ENCODE assay signal across 8 cellular contexts in the genomic region with DNA sequence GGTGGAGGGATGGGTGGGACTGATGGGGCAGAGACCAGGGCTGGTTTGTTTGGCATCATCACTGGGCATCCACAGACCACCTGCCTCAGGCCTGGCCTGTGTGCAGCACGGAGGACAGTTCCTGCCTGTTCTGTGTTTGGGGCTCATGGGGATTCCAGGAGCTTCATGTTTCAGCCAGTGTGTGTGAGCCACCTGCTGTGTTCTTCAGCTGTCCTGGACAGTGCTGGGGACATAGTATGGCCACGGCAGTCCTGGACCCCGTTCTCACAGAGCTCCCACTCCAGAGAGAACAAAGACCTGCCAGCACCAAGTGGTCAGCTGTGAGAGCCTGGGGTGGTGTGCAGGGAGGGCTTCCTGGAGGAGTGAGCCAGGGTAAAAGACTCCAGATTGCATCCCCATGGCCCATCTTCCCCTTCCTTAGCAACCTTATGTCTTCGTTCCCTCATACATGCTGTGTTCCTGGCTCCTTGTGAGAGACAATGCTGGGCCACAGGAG. TPM values are rescaled to one million over a fixed set of nuclear protein-coding genes. Genes with fewer than 3 reads are reported as not detected.
DNase-seq lines count a peak whose midpoint lies in the region; ATAC-seq and TF ChIP-seq lines count a peak whose summit lies in the region.

No MANE protein-coding gene starts in this region.

- peaks cover 12% of the 10 kb centered on the region for H3K4me1 ChIP-seq in iPS-20b (ENCODE audit: insufficient read depth, low read length)

- ATAC-seq in HG03097 (IDR thresholded peaks at IDR 0.05; ENCODE audit: low FRiP score, unreplicated experiment) (peak; percentile 5), GM18873 (IDR thresholded peaks at IDR 0.05; ENCODE audit: low FRiP score, unreplicated experiment) (no peak)
- peak; percentile 1 for ATAC-seq in stimulated activated effector memory CD8-positive, alpha-beta T cell treated with anti-CD3 and anti-CD28 coated beads, Interleukin-12 subunit alpha, Interleukin-12 subunit beta, amount 100 ng/mL, for 72 hours

- H3K27ac Mint-ChIP-seq in activated CD4-positive, alpha-beta memory T cell treated with anti-CD3 and anti-CD28 coated beads for 36 hours, result peak overlapping the region; percentile 96
- H3K27ac Mint-ChIP-seq in stimulated activated effector memory CD8-positive, alpha-beta T cell treated with anti-CD3 and anti-CD28 coated beads, Interleukin-12 subunit alpha, Interleukin-12 subunit beta, amount 100 ng/mL, for 72 hours, result peak overlapping the region; percentile 99

- peaks cover 81% of the 10 kb centered on the region for H3K4me1 Mint-ChIP-seq in activated CD4-positive, alpha-beta memory T cell treated with anti-CD3 and anti-CD28 coated beads for 36 hours (ENCODE audit: low read depth)
- peaks cover 95% of the 10 kb centered on the region for H3K4me1 Mint-ChIP-seq in stimulated activated effector memory CD8-positive, alpha-beta T cell treated with anti-CD3 and anti-CD28 coated beads, Interleukin-12 subunit alpha, Interleukin-12 subunit beta, amount 100 ng/mL, for 72 hours

- no peaks in the 10 kb centered on the region for H3K9me3 ChIP-seq in iPS-20b (ENCODE audit: insufficient read depth, low read depth, low read length)

- DNase-seq in activated CD4-positive, alpha-beta memory T cell treated with anti-CD3 and anti-CD28 coated beads for 36 hours, result no peak
- DNase-seq in stimulated activated effector memory CD8-positive, alpha-beta T cell treated with anti-CD3 and anti-CD28 coated beads, Interleukin-12 subunit alpha, Interleukin-12 subunit beta, amount 100 ng/mL, for 72 hours (ENCODE audit: low spot score in 2 of 2), result no peak
- DNase-seq in NCI-H446 treated with DMSO at 0.1 percent for 48 hours (lab: John Stamatoyannopoulos, UW), result no peak
- no peak for DNase-seq in CD1c-positive myeloid dendritic cell (ENCODE audit: extremely low spot score)
- no peak for DNase-seq in GM10248 (ENCODE audit: extremely low spot score)

- peak overlapping the region; percentile 36; the same call in 1 of the 2 replicates for H3K9ac ChIP-seq in iPS-20b (ENCODE audit: low read depth, low read length)

- H3K36me3 Mint-ChIP-seq in activated CD4-positive, alpha-beta memory T cell treated with anti-CD3 and anti-CD28 coated beads for 36 hours, result peaks cover 42% of the 10 kb centered on the region
- peaks cover 97% of the 10 kb centered on the region for H3K36me3 Mint-ChIP-seq in stimulated activated effector memory CD8-positive, alpha-beta T cell treated with anti-CD3 and anti-CD28 coated beads, Interleukin-12 subunit alpha, Interleukin-12 subunit beta, amount 100 ng/mL, for 72 hours

- H3K27me3 ChIP-seq in iPS-20b (ENCODE audit: insufficient read depth, low read length), result no peaks in the 10 kb centered on the region

- intact Hi-C loops in activated CD4-positive, alpha-beta memory T cell treated with anti-CD3 and anti-CD28 coated beads for 36 hours (cut with micrococcal nuclease), result loop anchor here (1.0 to 5.0 kb wide), 6 partner anchors 44 to 336 kb away; no protein-coding TSS in a partner anchor

- TF ChIP-seq CTCF in GM10248 (IDR thresholded peaks at IDR 0.05; ENCODE audit: control extremely low read depth, extremely low read depth, low read depth, missing control alignments), result no peak

- H3K27me3 Mint-ChIP-seq in activated CD4-positive, alpha-beta memory T cell treated with anti-CD3 and anti-CD28 coated beads for 36 hours, result no peaks in the 10 kb centered on the region

- H3K4me3 ChIP-seq in iPS-20b (ENCODE audit: low read length), result no peak overlapping the region

- peaks cover 61% of the 10 kb centered on the region for H3K36me3 ChIP-seq in iPS-20b (ENCODE audit: insufficient read depth, low read depth, low read length)

- H3K27ac ChIP-seq in iPS-20b (ENCODE audit: low read length), result peak overlapping the region; percentile 4

- no peaks in the 10 kb centered on the region for H3K9me3 Mint-ChIP-seq in activated CD4-positive, alpha-beta memory T cell treated with anti-CD3 and anti-CD28 coated beads for 36 hours
- no peaks in the 10 kb centered on the region for H3K9me3 Mint-ChIP-seq in stimulated activated effector memory CD8-positive, alpha-beta T cell treated with anti-CD3 and anti-CD28 coated beads, Interleukin-12 subunit alpha, Interleukin-12 subunit beta, amount 100 ng/mL, for 72 hours

- CTCF ChIA-PET in activated CD4-positive, alpha-beta memory T cell treated with anti-CD3 and anti-CD28 coated beads for 36 hours (lab: Charles Lee), result interaction anchor here (0.5 to 8.4 kb wide), 12 partner anchors 9 to 104 kb away, joined by 3 to 86 read pairs (median 5); partner anchors contain the start of genes B9D2 and HNRNPUL1
- CTCF ChIA-PET in GM10248 (lab: Yijun Ruan, JAX), result interaction anchor here (0.7 to 6.3 kb wide), 25 partner anchors 9 to 645 kb away, joined by 3 to 124 read pairs (median 4); partner anchors contain the start of gene HNRNPUL1

- POLR2A ChIA-PET in activated CD4-positive, alpha-beta memory T cell treated with anti-CD3 and anti-CD28 coated beads for 36 hours (lab: Charles Lee), result interaction anchor here (0.8 to 10.3 kb wide), 6 partner anchors 9 to 82 kb away, joined by 3 to 97 read pairs (median 4); partner anchors contain the start of gene HNRNPUL1
- POLR2A ChIA-PET in GM10248 (lab: Yijun Ruan, JAX), result interaction anchor here (1.8 kb wide), 1 partner anchor 44 kb away, joined by 7 read pairs; the partner anchor contains the start of gene HNRNPUL1

- H3K4me3 Mint-ChIP-seq in activated CD4-positive, alpha-beta memory T cell treated with anti-CD3 and anti-CD28 coated beads for 36 hours, result peak overlapping the region; percentile 96
- peak overlapping the region; percentile 88 for H3K4me3 Mint-ChIP-seq in stimulated activated effector memory CD8-positive, alpha-beta T cell treated with anti-CD3 and anti-CD28 coated beads, Interleukin-12 subunit alpha, Interleukin-12 subunit beta, amount 100 ng/mL, for 72 hours

RNA-seq across cellular contexts. Expression of gene CCDC97, which starts 2.0 kb away (rescaled TPM):
- total RNA-seq in activated CD4-positive, alpha-beta memory T cell treated with anti-CD3 and anti-CD28 coated beads for 36 hours, result 10 to 100 TPM; 20.5 to 23.4 TPM

RNA-seq across cellular contexts. Expression of gene HNRNPUL1, which starts 43.8 kb away (rescaled TPM):
- total RNA-seq in activated CD4-positive, alpha-beta memory T cell treated with anti-CD3 and anti-CD28 coated beads for 36 hours, result 100 to 1,000 TPM; 290 to 295 TPM

RNA-seq across cellular contexts. Expression of gene TGFB1, which starts 45.7 kb away (rescaled TPM):
- 100 to 1,000 TPM; 108 to 110 TPM for total RNA-seq in activated CD4-positive, alpha-beta memory T cell treated with anti-CD3 and anti-CD28 coated beads for 36 hours

RNA-seq across cellular contexts. Expression of gene B9D2, which starts 55.9 kb away (rescaled TPM):
- 1 to 10 TPM; 4.7 to 5.1 TPM for total RNA-seq in activated CD4-positive, alpha-beta memory T cell treated with anti-CD3 and anti-CD28 coated beads for 36 hours
